Comparison of ENCODE assay signal across 1 cellular context in genomic region chr18:31232779-31233424, GRCh38.
A peak's percentile ranks its signal among the peaks of the same experiment; 100 is the strongest.
TF ChIP-seq lines count a peak whose summit lies in the region.

No MANE protein-coding gene starts in this region.

TF ChIP-seq in HepG2, 621 proteins besides CTCF, POLR2A, EP300 and RAD21 (continued from another document and continues in another):
- TF ChIP-seq RNF219 (CRISPR knock-in tag; IDR thresholded peaks at IDR 0.05) (no peak), ESRRA (CRISPR knock-in tag; IDR thresholded peaks at IDR 0.05; ENCODE audit: low read depth) (0 out of 2 replicates have a peak, but pooled peaks have one; percentile 18), PAXIP1 (CRISPR knock-in tag; conservative IDR thresholded peaks at IDR 0.05) (peak; percentile 71), ZBTB37 (CRISPR knock-in tag; IDR thresholded peaks at IDR 0.05) (no peak), FOXM1 (CRISPR knock-in tag; IDR thresholded peaks at IDR 0.05) (no peak), ZNF205 (CRISPR knock-in tag; IDR thresholded peaks at IDR 0.05) (no peak), ZFY (CRISPR knock-in tag; IDR thresholded peaks at IDR 0.05) (no peak), HIC2 (CRISPR knock-in tag; IDR thresholded peaks at IDR 0.05; ENCODE audit: low read depth) (0 out of 2 replicates have a peak, but pooled peaks have one; percentile 10), DNMT3B (CRISPR knock-in tag; conservative IDR thresholded peaks at IDR 0.05) (no peak), STAT6 (CRISPR knock-in tag; IDR thresholded peaks at IDR 0.05; ENCODE audit: borderline replicate concordance) (no peak), BCL3 (CRISPR knock-in tag; IDR thresholded peaks at IDR 0.05) (no peak), ZBTB44 (CRISPR knock-in tag; IDR thresholded peaks at IDR 0.05) (no peak), RBAK (CRISPR knock-in tag; IDR thresholded peaks at IDR 0.05) (no peak), NR3C1 (CRISPR knock-in tag; IDR thresholded peaks at IDR 0.05) (no peak), ZNF639 (CRISPR knock-in tag; conservative IDR thresholded peaks at IDR 0.05) (no peak), ZNF276 (CRISPR knock-in tag; IDR thresholded peaks at IDR 0.05; ENCODE audit: low read depth) (no peak), NR2F1 (CRISPR knock-in tag; IDR thresholded peaks at IDR 0.05) (peak; percentile 36 to 47; a peak in 1 of 4 replicates), CREBL2 (CRISPR knock-in tag; IDR thresholded peaks at IDR 0.05; ENCODE audit: borderline replicate concordance) (no peak), ZNF530 (CRISPR knock-in tag; IDR thresholded peaks at IDR 0.05; ENCODE audit: low read depth) (no peak), ZNF616 (CRISPR knock-in tag; IDR thresholded peaks at IDR 0.05; ENCODE audit: low read depth) (no peak), ZNF24 (IDR thresholded peaks at IDR 0.05) (no peak), CHD4 (IDR thresholded peaks at IDR 0.05; ENCODE audit: borderline replicate concordance, low read length) (no peak), ZNF619 (CRISPR knock-in tag; IDR thresholded peaks at IDR 0.05) (no peak)
